Comparison of ENCODE assay signal across 8 cellular contexts in the genomic region with DNA sequence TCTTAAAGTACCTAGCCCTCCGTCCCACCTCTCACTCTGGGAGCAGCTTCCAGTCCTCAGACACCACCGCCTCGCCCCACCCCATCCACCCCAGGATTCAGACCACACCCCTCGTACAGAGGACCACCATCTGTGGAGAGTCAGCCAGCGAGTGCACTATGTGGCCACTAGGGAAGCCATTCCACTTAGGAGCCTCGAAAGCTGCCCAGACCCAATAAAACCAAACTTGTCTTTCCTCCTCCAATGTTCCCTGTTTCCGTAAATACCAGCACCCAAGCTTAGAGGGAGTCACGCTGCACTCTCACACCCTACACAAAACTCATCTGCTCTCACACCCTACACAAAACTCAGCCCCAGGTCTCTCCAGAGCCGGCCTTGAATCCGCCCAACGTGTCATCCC. TPM values are rescaled to one million over a fixed set of nuclear protein-coding genes. Genes with fewer than 3 reads are reported as not detected.
DNase-seq lines count a peak whose midpoint lies in the region; ATAC-seq, FAIRE-seq and TF ChIP-seq lines count a peak whose summit lies in the region.
"Had no signal": no experiment of that assay in that cellular context is flagged by ENCODE, and none has a peak within 500 bp of the region (broad histone marks: within the 10 kb centered on the region; RNA-seq: fewer than 3 reads in every experiment).

No MANE protein-coding gene starts in this region.

- DNase-seq in ELR (ENCODE audit: low read depth), result peak; percentile 61
- DNase-seq in MG63, result peak; percentile 22
- no peak for DNase-seq in mammary epithelial cell
- DNase-seq in HPDE6-E6E7 (ENCODE audit: extremely low spot score), result no peak
- DNase-seq in H54 (ENCODE audit: insufficient read length, low spot score), result no peak

- H3K27me3 Mint-ChIP-seq in nephron (ENCODE audit: low read depth), result peaks cover 62% of the 10 kb centered on the region

- H3K9ac ChIP-seq in mammary epithelial cell (ENCODE audit: insufficient read depth, low read length), result no peak overlapping the region

- H3K9me3 Mint-ChIP-seq in nephron, result no peaks in the 10 kb centered on the region

- H2AFZ ChIP-seq in mammary epithelial cell (ENCODE audit: low read depth, low read length), result no peak overlapping the region

- H3K27me3 ChIP-seq in MG63, result no peaks in the 10 kb centered on the region; the same call in 1 of the 2 replicates
- no peaks in the 10 kb centered on the region for H3K27me3 ChIP-seq in mammary epithelial cell (ENCODE audit: insufficient read depth, low read length)
- H3K27me3 ChIP-seq: body of pancreas had no signal

- H3K9me3 ChIP-seq in MG63 (no peaks in the 10 kb centered on the region), mammary epithelial cell (replicated peaks; ENCODE audit: insufficient read depth, low read length) (no peaks in the 10 kb centered on the region)
- H3K9me3 ChIP-seq: body of pancreas had no signal

- no peak overlapping the region for H3K4me3 ChIP-seq in MG63
- no peak overlapping the region for H3K4me3 ChIP-seq in mammary epithelial cell (replicated peaks in 1 of 3; ENCODE audit: insufficient read depth in 1 of 3, low read depth in 2 of 3, low read length in 3 of 3)
- H3K4me3 ChIP-seq: body of pancreas had no signal

- TF ChIP-seq CTCF in mammary epithelial cell (conservative IDR thresholded peaks at IDR 0.05 in 1 of 2, IDR thresholded peaks at IDR 0.05 in 1 of 2; ENCODE audit: extremely low read depth in 1 of 2, insufficient read depth in 1 of 2, low read depth in 1 of 2, low read length in 2 of 2), result peak; percentile 41 to 51
- TF ChIP-seq CTCF in nephron (IDR thresholded peaks at IDR 0.05; ENCODE audit: unreplicated experiment in 3 of 3), result no peak

- peaks cover 20% of the 10 kb centered on the region for H3K4me1 Mint-ChIP-seq in nephron

- H3K27ac Mint-ChIP-seq in nephron, result no peak overlapping the region

- no peak overlapping the region for H3K27ac ChIP-seq in mammary epithelial cell (ENCODE audit: insufficient read depth, low read depth, low read length)

- intact Hi-C loops in mammary epithelial cell (cut with micrococcal nuclease), result loop anchor here (1.0 to 10.0 kb wide), 4 partner anchors 106 to 366 kb away; partner anchors contain the start of genes HEXB and HMGCR

- no peaks in the 10 kb centered on the region for H4K20me1 ChIP-seq in mammary epithelial cell (ENCODE audit: insufficient read depth, low read length)

- dilution Hi-C loops in mammary epithelial cell (cut with HindIII; ENCODE audit: low sequenced_read_pairs), result no loop called here

- H3K79me2 ChIP-seq in mammary epithelial cell (ENCODE audit: insufficient read depth, low read length), result peaks cover 45% of the 10 kb centered on the region

- no peak for ATAC-seq in GM18909 (IDR thresholded peaks at IDR 0.05; ENCODE audit: poor library complexity, unreplicated experiment)
- ATAC-seq: body of pancreas had no signal

- no peaks in the 10 kb centered on the region for H3K36me3 Mint-ChIP-seq in nephron (ENCODE audit: low read depth)

- no peak overlapping the region for H3K4me2 ChIP-seq in mammary epithelial cell (ENCODE audit: insufficient read depth, low read depth, low read length)

- no peak for TF ChIP-seq POLR2A in H54 (IDR thresholded peaks at IDR 0.05; ENCODE audit: low read depth, low read length)

- in situ Hi-C loops in mammary epithelial cell (cut with MboI; ENCODE audit: low sequenced_read_pairs in 2 of 2), result loop anchor here in 1 of 2 donors (10.0 kb wide), 1 partner anchor 214 kb away; no protein-coding TSS in a partner anchor

- H3K36me3 ChIP-seq in MG63 (no peaks in the 10 kb centered on the region), mammary epithelial cell (ENCODE audit: insufficient read depth, low read length) (no peaks in the 10 kb centered on the region)

- 96% methylated on average over 7 of the region's 11 CpGs for WGBS in mammary epithelial cell (ENCODE audit: low coverage, missing lambda C conversion rate)

- CTCF ChIA-PET in mammary epithelial cell (lab: Charles Lee; ENCODE audit: low non-redundant PET), result interaction anchor here (0.9 kb wide), 1 partner anchor 270 kb away, joined by 6 read pairs; no protein-coding TSS in a partner anchor

- H3K4me3 Mint-ChIP-seq in nephron, result peak overlapping the region; percentile 42 to 72 (median 70)

- no TSS peak for BruUV-seq in mammary epithelial cell (replicated peaks; lab: Mats Ljungman, UMichigan)

- peaks cover 65% of the 10 kb centered on the region for H3K4me1 ChIP-seq in mammary epithelial cell (ENCODE audit: insufficient read depth, low read length)

- FAIRE-seq in H54 (lab: Jason Lieb, UNC), result no peak

RNA-seq across cellular contexts. Expression of gene GCNT4, which starts 1.9 kb away (rescaled TPM):
- 0.02 TPM in 1 of 2 replicates, not detected in the other for total RNA-seq in MG63 (2014; rRNA removed; shearing (Covaris generic); ENCODE audit: low replicate concordance)
- 1 to 10 TPM; 3.6 to 9.7 TPM for total RNA-seq in mammary epithelial cell
- 1.4 TPM for polyA plus RNA-seq in mammary epithelial cell
- 2.1 TPM for polyA minus RNA-seq in mammary epithelial cell

Comparison
In these comparisons a context has a peak if more than half of its experiments do, and no peak if none do; other contexts are left out.
1. DNase-seq: peak in ELR (single experiment) and MG63 (single experiment); none in mammary epithelial cell (single experiment), HPDE6-E6E7 (single experiment) and H54 (single experiment).
2. CTCF ChIP-seq: peak in mammary epithelial cell (2 of 2); none in nephron (0 of 3).